Comparison of ENCODE assay signal across 17 cellular contexts in the genomic region with DNA sequence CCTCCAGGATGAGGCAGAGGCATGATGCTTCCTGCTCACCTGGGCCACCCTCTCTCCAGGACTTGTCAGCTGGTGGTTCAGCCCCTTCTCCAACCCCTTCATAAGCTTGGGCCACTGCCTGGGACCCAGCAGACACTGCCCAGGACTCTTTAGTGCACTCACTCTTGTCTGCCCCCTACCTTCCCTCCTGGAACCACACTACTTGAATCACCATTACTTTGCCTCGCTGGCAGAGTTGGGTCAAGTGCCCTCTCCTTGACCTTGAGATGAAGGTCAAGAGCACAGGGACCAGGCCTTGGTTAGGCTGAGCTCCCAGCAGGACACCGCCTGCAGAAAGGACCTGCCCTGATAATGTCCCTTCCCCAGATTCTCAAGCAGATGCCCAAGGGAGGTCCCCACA. TPM values are rescaled to one million over a fixed set of nuclear protein-coding genes. Genes with fewer than 3 reads are reported as not detected.
A peak's percentile ranks its signal among the peaks of the same experiment; 100 is the strongest.
DNase-seq lines count a peak whose midpoint lies in the region; ATAC-seq and TF ChIP-seq lines count a peak whose summit lies in the region.
"Had no signal": no experiment of that assay in that cellular context is flagged by ENCODE, and none has a peak within 500 bp of the region (broad histone marks: within the 10 kb centered on the region; RNA-seq: fewer than 3 reads in every experiment).

No MANE protein-coding gene starts in this region.

- no peaks in the 10 kb centered on the region for H3K4me1 Mint-ChIP-seq in GM23338
- H3K4me1 Mint-ChIP-seq: activated T-helper 17 cell treated with anti-CD3 and anti-CD28 coated beads, Interleukin-2, amount 50 U/mL, for 72 hours had no signal

- no peaks in the 10 kb centered on the region for H3K9me2 ChIP-seq in GM23338 (ENCODE audit: insufficient read depth)

- TF ChIP-seq CTCF in 22Rv1 (IDR thresholded peaks at IDR 0.05) = no peak
- TF ChIP-seq CTCF in GM23338 (conservative IDR thresholded peaks at IDR 0.05; ENCODE audit: low read depth in 2 of 2) = peak; percentile 27 to 42; a peak in 3 of 4 replicates
- peak; percentile 12 for TF ChIP-seq CTCF in choroid plexus epithelial cell (conservative IDR thresholded peaks at IDR 0.05; ENCODE audit: low read depth, low read length)

- H3K27ac Mint-ChIP-seq in GM23338 = peak overlapping the region; percentile 75
- H3K27ac Mint-ChIP-seq: activated CD8-positive, alpha-beta T cell treated with anti-CD3 and anti-CD28 coated beads, Interleukin-2, amount 10 ng/mL, durations not matched to agents 7 days and 5 days; activated T-helper 17 cell treated with anti-CD3 and anti-CD28 coated beads, Interleukin-2, amount 50 U/mL, for 72 hours had no signal

- H3K27me3 ChIP-seq in GM23338 (ENCODE audit: insufficient read depth) = no peaks in the 10 kb centered on the region
- H3K27me3 ChIP-seq: heart right ventricle, tibial artery had no signal

- H3K36me3 ChIP-seq in GM23338 (ENCODE audit: insufficient read depth) = no peaks in the 10 kb centered on the region

- no peak overlapping the region for H2AFZ ChIP-seq in GM23338

- no peak overlapping the region for H3K4me3 Mint-ChIP-seq in GM23338
- H3K4me3 Mint-ChIP-seq: activated CD8-positive, alpha-beta T cell treated with anti-CD3 and anti-CD28 coated beads, Interleukin-2, amount 10 ng/mL, durations not matched to agents 7 days and 5 days; activated T-helper 17 cell treated with anti-CD3 and anti-CD28 coated beads, Interleukin-2, amount 50 U/mL, for 72 hours had no signal

- H3F3A ChIP-seq in GM23338 (replicated peaks; ENCODE audit: low read depth) = 0 out of 2 replicates have a peak, but pooled peaks cover 4% of the 10 kb centered on the region

- H3K9me3 Mint-ChIP-seq in GM23338 = no peaks in the 10 kb centered on the region
- H3K9me3 Mint-ChIP-seq: activated T-helper 17 cell treated with anti-CD3 and anti-CD28 coated beads, Interleukin-2, amount 50 U/mL, for 72 hours had no signal

- H3K36me3 Mint-ChIP-seq in GM23338 (ENCODE audit: low read depth) = peaks cover 15% of the 10 kb centered on the region

- no peak overlapping the region for H3K4me2 ChIP-seq in GM23338

- ATAC-seq in GM23338 = peak; percentile 79
- ATAC-seq in HG02981 (IDR thresholded peaks at IDR 0.05; ENCODE audit: unreplicated experiment) = no peak
- ATAC-seq: activated CD8-positive, alpha-beta T cell treated with anti-CD3 and anti-CD28 coated beads, Interleukin-2, amount 10 ng/mL, durations not matched to agents 7 days and 5 days; activated T-helper 17 cell treated with anti-CD3 and anti-CD28 coated beads, Interleukin-2, amount 50 U/mL, for 72 hours had no signal

- DNase-seq in GM23338 (ENCODE audit: low spot score) (peak; percentile 30), choroid plexus epithelial cell (ENCODE audit: low read depth) (no peak), amniotic stem cell (lab: John Stamatoyannopoulos, UW) (no peak), cerebellum (ENCODE audit: low spot score) (no peak)
- DNase-seq: activated CD8-positive, alpha-beta T cell treated with anti-CD3 and anti-CD28 coated beads, Interleukin-2, amount 10 ng/mL, durations not matched to agents 7 days and 5 days; Calu3; heart right ventricle; MM.1S; mucosa of descending colon; NCI-H187; NCI-H510A; OCI-M1; stimulated activated CD4-positive, alpha-beta T cell treated with anti-CD3 and anti-CD28 coated beads, Interleukin-4, amount 100 ng/mL, for 1 hour; tibial artery had no signal

- H3K27ac ChIP-seq in 22Rv1 = peak overlapping the region; percentile 29; the same call in 1 of the 2 replicates
- 0 out of 2 replicates have a peak overlapping the region, but pooled peaks have one; percentile 19 for H3K27ac ChIP-seq in GM23338 (ENCODE audit: low read depth)
- H3K27ac ChIP-seq: heart right ventricle, tibial artery had no signal

- H3K27me3 Mint-ChIP-seq in GM23338 (ENCODE audit: insufficient read depth, low read depth, poor library complexity) = peaks cover 6% of the 10 kb centered on the region
- H3K27me3 Mint-ChIP-seq: activated T-helper 17 cell treated with anti-CD3 and anti-CD28 coated beads, Interleukin-2, amount 50 U/mL, for 72 hours had no signal

- H3K4me3 ChIP-seq in GM23338 (no peak overlapping the region), choroid plexus epithelial cell (ENCODE audit: low read depth, low read length) (no peak overlapping the region)
- H3K4me3 ChIP-seq: heart right ventricle, mucosa of descending colon, tibial artery had no signal

- no peaks in the 10 kb centered on the region for H3K79me2 ChIP-seq in GM23338 (replicated peaks; ENCODE audit: insufficient read depth)

- H3K4me1 ChIP-seq in GM23338 (ENCODE audit: insufficient read depth) = no peaks in the 10 kb centered on the region
- H3K4me1 ChIP-seq: heart right ventricle, tibial artery had no signal

- H4K20me1 ChIP-seq in GM23338 (replicated peaks; ENCODE audit: insufficient read depth) = peaks cover 3% of the 10 kb centered on the region; the same call in 1 of the 2 replicates

TF ChIP-seq in GM23338, 12 proteins besides CTCF, POLR2A, EP300 and RAD21 (continues in another document):
- TF ChIP-seq ZNF114 (CRISPR knock-in tag; IDR thresholded peaks at IDR 0.05) = no peak
- no peak for TF ChIP-seq ZNF331 (CRISPR knock-in tag; IDR thresholded peaks at IDR 0.05; ENCODE audit: low read depth)
- TF ChIP-seq STAT1 (IDR thresholded peaks at IDR 0.05; ENCODE audit: unreplicated experiment) = no peak
- no peak for TF ChIP-seq POLR2AphosphoS5 (IDR thresholded peaks at IDR 0.05; ENCODE audit: low read depth)
- TF ChIP-seq EZH2phosphoT487 (IDR thresholded peaks at IDR 0.05; ENCODE audit: unreplicated experiment) = no peak
- no peak for TF ChIP-seq NANOG (IDR thresholded peaks at IDR 0.05; ENCODE audit: borderline replicate concordance)
- no peak for TF ChIP-seq EZH2 (IDR thresholded peaks at IDR 0.05; ENCODE audit: low read depth, unreplicated experiment)
- TF ChIP-seq, protein P1, sequence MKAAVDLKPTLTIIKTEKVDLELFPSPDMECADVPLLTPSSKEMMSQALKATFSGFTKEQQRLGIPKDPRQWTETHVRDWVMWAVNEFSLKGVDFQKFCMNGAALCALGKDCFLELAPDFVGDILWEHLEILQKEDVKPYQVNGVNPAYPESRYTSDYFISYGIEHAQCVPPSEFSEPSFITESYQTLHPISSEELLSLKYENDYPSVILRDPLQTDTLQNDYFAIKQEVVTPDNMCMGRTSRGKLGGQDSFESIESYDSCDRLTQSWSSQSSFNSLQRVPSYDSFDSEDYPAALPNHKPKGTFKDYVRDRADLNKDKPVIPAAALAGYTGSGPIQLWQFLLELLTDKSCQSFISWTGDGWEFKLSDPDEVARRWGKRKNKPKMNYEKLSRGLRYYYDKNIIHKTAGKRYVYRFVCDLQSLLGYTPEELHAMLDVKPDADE (IDR thresholded peaks at IDR 0.05) = no peak
- TF ChIP-seq CREB1 (CRISPR knock-in tag; IDR thresholded peaks at IDR 0.05; ENCODE audit: low read depth) = no peak

RNA-seq across cellular contexts. Expression of a gene that starts 8.5 kb away (rescaled TPM):
- 14.6 and 23.5 TPM in 2 replicates for total RNA-seq in GM23338 (2014; rRNA removed; shearing (Covaris generic))
- polyA plus RNA-seq in GM23338 (2016; fragmentation: Nextera tagmentation; extraction: Ambion mirVana) = 15.1 and 19.2 TPM in 2 replicates
- 6.7 TPM for total RNA-seq in cerebellum

RNA-seq across cellular contexts. Expression of a gene that starts 19.8 kb away (rescaled TPM):
- total RNA-seq in GM23338 (2014; rRNA removed; shearing (Covaris generic)) = 34.8 and 50.9 TPM in 2 replicates
- 28.5 and 33.5 TPM in 2 replicates for polyA plus RNA-seq in GM23338 (2016; fragmentation: Nextera tagmentation; extraction: Ambion mirVana)
- total RNA-seq in cerebellum = 19.5 TPM

RNA-seq across cellular contexts. Expression of a gene that starts 22.8 kb away (rescaled TPM):
- total RNA-seq in GM23338 (2014; rRNA removed; shearing (Covaris generic)) = 19.1 and 19.4 TPM in 2 replicates
- 7.8 and 8.3 TPM in 2 replicates for polyA plus RNA-seq in GM23338 (2016; fragmentation: Nextera tagmentation; extraction: Ambion mirVana)
- total RNA-seq in cerebellum = 8.4 TPM

RNA-seq across cellular contexts. Expression of a gene that starts 38.1 kb away (rescaled TPM):
- 14.4 and 23.9 TPM in 2 replicates for total RNA-seq in GM23338 (2014; rRNA removed; shearing (Covaris generic))
- 6.5 and 7.0 TPM in 2 replicates for polyA plus RNA-seq in GM23338 (2016; fragmentation: Nextera tagmentation; extraction: Ambion mirVana)
- 21.8 TPM for total RNA-seq in cerebellum
